In the genomic region with DNA sequence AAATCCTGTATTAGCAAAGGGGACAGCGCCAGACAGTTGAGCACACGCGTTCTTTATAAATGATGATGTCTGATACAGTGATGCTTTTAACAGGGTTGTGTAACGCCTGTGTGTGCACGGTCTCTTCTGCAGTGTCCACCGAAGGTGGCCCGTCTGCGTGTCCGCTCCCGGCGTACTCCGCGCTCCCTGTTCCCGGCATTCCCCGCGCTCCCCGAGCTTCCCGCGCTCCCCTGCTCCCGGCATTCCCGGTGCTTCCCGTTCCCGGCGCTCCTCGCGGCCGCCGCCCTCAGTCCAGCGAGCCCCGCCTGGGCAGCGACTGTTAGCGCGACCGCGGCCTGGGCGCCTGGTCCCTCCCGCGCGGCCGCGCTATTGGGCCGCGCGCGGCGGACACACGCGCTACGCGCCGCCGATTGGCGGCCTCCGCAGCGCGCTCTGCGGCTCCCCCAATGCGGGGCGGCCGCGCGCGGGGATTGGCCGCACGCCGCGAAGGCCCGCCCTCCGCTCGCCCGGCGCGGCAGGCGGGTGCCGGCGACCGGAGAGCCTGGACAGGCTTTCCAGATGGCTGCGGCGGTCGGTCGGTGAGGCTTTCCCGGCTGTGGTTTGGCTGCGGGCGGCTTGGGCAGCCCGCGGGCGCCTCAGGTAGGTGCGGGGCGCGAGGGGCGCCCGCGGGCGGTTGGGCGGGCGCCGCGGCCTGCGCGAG, we compare ENCODE assay signal across 1 cellular context.
A peak's percentile ranks its signal among the peaks of the same experiment; 100 is the strongest.
TF ChIP-seq lines count a peak whose summit lies in the region.

A gene (plus strand): TSS at position 497 of the 700 bp plus-strand sequence. CDS start 5,723 bp downstream, outside the sequence.

TF ChIP-seq in HepG2, 621 proteins besides CTCF, POLR2A, EP300 and RAD21 (continued from another document and continues in another):
- TF ChIP-seq, protein P1, sequence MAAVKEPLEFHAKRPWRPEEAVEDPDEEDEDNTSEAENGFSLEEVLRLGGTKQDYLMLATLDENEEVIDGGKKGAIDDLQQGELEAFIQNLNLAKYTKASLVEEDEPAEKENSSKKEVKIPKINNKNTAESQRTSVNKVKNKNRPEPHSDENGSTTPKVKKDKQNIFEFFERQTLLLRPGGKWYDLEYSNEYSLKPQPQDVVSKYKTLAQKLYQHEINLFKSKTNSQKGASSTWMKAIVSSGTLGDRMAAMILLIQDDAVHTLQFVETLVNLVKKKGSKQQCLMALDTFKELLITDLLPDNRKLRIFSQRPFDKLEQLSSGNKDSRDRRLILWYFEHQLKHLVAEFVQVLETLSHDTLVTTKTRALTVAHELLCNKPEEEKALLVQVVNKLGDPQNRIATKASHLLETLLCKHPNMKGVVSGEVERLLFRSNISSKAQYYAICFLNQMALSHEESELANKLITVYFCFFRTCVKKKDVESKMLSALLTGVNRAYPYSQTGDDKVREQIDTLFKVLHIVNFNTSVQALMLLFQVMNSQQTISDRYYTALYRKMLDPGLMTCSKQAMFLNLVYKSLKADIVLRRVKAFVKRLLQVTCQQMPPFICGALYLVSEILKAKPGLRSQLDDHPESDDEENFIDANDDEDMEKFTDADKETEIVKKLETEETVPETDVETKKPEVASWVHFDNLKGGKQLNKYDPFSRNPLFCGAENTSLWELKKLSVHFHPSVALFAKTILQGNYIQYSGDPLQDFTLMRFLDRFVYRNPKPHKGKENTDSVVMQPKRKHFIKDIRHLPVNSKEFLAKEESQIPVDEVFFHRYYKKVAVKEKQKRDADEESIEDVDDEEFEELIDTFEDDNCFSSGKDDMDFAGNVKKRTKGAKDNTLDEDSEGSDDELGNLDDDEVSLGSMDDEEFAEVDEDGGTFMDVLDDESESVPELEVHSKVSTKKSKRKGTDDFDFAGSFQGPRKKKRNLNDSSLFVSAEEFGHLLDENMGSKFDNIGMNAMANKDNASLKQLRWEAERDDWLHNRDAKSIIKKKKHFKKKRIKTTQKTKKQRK (IDR thresholded peaks at IDR 0.05; ENCODE audit: low read length), result no peak
- TF ChIP-seq HNRNPLL (IDR thresholded peaks at IDR 0.05; ENCODE audit: low read depth, low read length, poor library complexity, severe bottlenecking), result peak; percentile 92
- peak; percentile 91 for TF ChIP-seq ZNF430 (CRISPR knock-in tag; IDR thresholded peaks at IDR 0.05)
- TF ChIP-seq, protein P2, sequence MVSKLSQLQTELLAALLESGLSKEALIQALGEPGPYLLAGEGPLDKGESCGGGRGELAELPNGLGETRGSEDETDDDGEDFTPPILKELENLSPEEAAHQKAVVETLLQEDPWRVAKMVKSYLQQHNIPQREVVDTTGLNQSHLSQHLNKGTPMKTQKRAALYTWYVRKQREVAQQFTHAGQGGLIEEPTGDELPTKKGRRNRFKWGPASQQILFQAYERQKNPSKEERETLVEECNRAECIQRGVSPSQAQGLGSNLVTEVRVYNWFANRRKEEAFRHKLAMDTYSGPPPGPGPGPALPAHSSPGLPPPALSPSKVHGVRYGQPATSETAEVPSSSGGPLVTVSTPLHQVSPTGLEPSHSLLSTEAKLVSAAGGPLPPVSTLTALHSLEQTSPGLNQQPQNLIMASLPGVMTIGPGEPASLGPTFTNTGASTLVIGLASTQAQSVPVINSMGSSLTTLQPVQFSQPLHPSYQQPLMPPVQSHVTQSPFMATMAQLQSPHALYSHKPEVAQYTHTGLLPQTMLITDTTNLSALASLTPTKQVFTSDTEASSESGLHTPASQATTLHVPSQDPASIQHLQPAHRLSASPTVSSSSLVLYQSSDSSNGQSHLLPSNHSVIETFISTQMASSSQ (IDR thresholded peaks at IDR 0.05; ENCODE audit: low read depth), result no peak
- TF ChIP-seq, protein P2 (CRISPR knock-in tag; IDR thresholded peaks at IDR 0.05; ENCODE audit: borderline replicate concordance), result peak; percentile 70
- TF ChIP-seq CREM (IDR thresholded peaks at IDR 0.05), result peak; percentile 57
- no peak for TF ChIP-seq CREM (CRISPR knock-in tag; IDR thresholded peaks at IDR 0.05)
- peak; percentile 68; the same call in 1 of the 2 replicates for TF ChIP-seq NFKB2 (CRISPR knock-in tag; IDR thresholded peaks at IDR 0.05; ENCODE audit: borderline replicate concordance)
- TF ChIP-seq ZNF546 (CRISPR knock-in tag; conservative IDR thresholded peaks at IDR 0.05), result no peak
- TF ChIP-seq, protein P3, sequence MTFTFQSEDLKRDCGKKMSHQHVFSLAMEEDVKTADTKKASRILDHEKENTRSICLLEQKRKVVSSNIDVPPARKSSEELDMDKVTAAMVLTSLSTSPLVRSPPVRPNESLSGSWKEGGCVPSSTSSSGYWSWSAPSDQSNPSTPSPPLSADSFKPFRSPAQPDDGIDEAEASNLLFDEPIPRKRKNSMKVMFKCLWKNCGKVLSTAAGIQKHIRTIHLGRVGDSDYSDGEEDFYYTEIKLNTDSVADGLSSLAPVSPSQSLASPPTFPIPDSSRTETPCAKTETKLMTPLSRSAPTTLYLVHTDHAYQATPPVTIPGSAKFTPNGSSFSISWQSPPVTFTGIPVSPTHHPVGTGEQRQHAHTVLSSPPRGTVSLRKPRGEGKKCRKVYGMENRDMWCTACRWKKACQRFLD (CRISPR knock-in tag; IDR thresholded peaks at IDR 0.05; ENCODE audit: borderline replicate concordance), result 0 out of 2 replicates have a peak, but pooled peaks have one; percentile 56
- TF ChIP-seq RXRA (CRISPR knock-in tag; IDR thresholded peaks at IDR 0.05), result peak; percentile 73
- peak; percentile 90 for TF ChIP-seq ZFX (CRISPR knock-in tag; IDR thresholded peaks at IDR 0.05; ENCODE audit: low read depth)
- peak; percentile 56; the same call in 1 of the 2 replicates for TF ChIP-seq NFKBIZ (CRISPR knock-in tag; IDR thresholded peaks at IDR 0.05)
- peak; percentile 50 for TF ChIP-seq SKI (IDR thresholded peaks at IDR 0.05; ENCODE audit: partially characterized antibody)
- TF ChIP-seq ZNF33B (CRISPR knock-in tag; IDR thresholded peaks at IDR 0.05), result no peak
- no peak for TF ChIP-seq ZNF720 (CRISPR knock-in tag; IDR thresholded peaks at IDR 0.05)
- TF ChIP-seq, protein P4, sequence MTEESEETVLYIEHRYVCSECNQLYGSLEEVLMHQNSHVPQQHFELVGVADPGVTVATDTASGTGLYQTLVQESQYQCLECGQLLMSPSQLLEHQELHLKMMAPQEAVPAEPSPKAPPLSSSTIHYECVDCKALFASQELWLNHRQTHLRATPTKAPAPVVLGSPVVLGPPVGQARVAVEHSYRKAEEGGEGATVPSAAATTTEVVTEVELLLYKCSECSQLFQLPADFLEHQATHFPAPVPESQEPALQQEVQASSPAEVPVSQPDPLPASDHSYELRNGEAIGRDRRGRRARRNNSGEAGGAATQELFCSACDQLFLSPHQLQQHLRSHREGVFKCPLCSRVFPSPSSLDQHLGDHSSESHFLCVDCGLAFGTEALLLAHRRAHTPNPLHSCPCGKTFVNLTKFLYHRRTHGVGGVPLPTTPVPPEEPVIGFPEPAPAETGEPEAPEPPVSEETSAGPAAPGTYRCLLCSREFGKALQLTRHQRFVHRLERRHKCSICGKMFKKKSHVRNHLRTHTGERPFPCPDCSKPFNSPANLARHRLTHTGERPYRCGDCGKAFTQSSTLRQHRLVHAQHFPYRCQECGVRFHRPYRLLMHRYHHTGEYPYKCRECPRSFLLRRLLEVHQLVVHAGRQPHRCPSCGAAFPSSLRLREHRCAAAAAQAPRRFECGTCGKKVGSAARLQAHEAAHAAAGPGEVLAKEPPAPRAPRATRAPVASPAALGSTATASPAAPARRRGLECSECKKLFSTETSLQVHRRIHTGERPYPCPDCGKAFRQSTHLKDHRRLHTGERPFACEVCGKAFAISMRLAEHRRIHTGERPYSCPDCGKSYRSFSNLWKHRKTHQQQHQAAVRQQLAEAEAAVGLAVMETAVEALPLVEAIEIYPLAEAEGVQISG (CRISPR knock-in tag; IDR thresholded peaks at IDR 0.05), result peak; percentile 96
- TF ChIP-seq, protein P5, sequence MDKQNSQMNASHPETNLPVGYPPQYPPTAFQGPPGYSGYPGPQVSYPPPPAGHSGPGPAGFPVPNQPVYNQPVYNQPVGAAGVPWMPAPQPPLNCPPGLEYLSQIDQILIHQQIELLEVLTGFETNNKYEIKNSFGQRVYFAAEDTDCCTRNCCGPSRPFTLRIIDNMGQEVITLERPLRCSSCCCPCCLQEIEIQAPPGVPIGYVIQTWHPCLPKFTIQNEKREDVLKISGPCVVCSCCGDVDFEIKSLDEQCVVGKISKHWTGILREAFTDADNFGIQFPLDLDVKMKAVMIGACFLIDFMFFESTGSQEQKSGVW (CRISPR knock-in tag; IDR thresholded peaks at IDR 0.05; ENCODE audit: borderline replicate concordance), result no peak
- TF ChIP-seq, protein P6, sequence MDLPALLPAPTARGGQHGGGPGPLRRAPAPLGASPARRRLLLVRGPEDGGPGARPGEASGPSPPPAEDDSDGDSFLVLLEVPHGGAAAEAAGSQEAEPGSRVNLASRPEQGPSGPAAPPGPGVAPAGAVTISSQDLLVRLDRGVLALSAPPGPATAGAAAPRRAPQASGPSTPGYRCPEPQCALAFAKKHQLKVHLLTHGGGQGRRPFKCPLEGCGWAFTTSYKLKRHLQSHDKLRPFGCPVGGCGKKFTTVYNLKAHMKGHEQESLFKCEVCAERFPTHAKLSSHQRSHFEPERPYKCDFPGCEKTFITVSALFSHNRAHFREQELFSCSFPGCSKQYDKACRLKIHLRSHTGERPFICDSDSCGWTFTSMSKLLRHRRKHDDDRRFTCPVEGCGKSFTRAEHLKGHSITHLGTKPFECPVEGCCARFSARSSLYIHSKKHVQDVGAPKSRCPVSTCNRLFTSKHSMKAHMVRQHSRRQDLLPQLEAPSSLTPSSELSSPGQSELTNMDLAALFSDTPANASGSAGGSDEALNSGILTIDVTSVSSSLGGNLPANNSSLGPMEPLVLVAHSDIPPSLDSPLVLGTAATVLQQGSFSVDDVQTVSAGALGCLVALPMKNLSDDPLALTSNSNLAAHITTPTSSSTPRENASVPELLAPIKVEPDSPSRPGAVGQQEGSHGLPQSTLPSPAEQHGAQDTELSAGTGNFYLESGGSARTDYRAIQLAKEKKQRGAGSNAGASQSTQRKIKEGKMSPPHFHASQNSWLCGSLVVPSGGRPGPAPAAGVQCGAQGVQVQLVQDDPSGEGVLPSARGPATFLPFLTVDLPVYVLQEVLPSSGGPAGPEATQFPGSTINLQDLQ (CRISPR knock-in tag; IDR thresholded peaks at IDR 0.05), result no peak
- TF ChIP-seq IRX3 (CRISPR knock-in tag; IDR thresholded peaks at IDR 0.05; ENCODE audit: borderline replicate concordance, low read depth), result peak; percentile 72
- TF ChIP-seq RFXANK (CRISPR knock-in tag; IDR thresholded peaks at IDR 0.05), result no peak
- TF ChIP-seq SRSF4 (IDR thresholded peaks at IDR 0.05; ENCODE audit: low read depth, low read length, poor library complexity, severe bottlenecking), result no peak
- no peak for TF ChIP-seq ZNF333 (CRISPR knock-in tag; IDR thresholded peaks at IDR 0.05; ENCODE audit: borderline replicate concordance)
- TF ChIP-seq, protein P7, sequence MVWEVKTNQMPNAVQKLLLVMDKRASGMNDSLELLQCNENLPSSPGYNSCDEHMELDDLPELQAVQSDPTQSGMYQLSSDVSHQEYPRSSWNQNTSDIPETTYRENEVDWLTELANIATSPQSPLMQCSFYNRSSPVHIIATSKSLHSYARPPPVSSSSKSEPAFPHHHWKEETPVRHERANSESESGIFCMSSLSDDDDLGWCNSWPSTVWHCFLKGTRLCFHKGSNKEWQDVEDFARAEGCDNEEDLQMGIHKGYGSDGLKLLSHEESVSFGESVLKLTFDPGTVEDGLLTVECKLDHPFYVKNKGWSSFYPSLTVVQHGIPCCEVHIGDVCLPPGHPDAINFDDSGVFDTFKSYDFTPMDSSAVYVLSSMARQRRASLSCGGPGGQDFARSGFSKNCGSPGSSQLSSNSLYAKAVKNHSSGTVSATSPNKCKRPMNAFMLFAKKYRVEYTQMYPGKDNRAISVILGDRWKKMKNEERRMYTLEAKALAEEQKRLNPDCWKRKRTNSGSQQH (CRISPR knock-in tag; IDR thresholded peaks at IDR 0.05; ENCODE audit: low read depth), result no peak; the same call in 1 of the 2 replicates
- peak; percentile 84 for TF ChIP-seq HDAC2 (CRISPR knock-in tag; IDR thresholded peaks at IDR 0.05)
- peak; percentile 55; the same call in 1 of the 2 replicates for TF ChIP-seq RARA (CRISPR knock-in tag; IDR thresholded peaks at IDR 0.05)
- TF ChIP-seq ATF7-NPFF (CRISPR knock-in tag; IDR thresholded peaks at IDR 0.05; ENCODE audit: low read depth), result peak; percentile 97; the same call in 1 of the 2 replicates
- peak; percentile 90; the same call in 1 of the 2 replicates for TF ChIP-seq CENPT (CRISPR knock-in tag; IDR thresholded peaks at IDR 0.05; ENCODE audit: low read depth)
- TF ChIP-seq, protein P8, sequence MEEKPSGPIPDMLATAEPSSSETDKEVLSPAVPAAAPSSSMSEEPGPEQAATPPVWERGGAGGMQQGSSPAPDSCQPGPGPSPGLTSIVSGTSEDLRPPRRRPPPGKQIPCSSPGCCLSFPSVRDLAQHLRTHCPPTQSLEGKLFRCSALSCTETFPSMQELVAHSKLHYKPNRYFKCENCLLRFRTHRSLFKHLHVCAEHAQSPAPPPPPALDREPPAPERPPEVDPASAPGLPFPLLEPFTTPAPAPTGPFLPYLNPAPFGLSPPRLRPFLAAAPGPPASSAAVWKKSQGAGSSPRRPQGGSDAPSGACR (CRISPR knock-in tag; IDR thresholded peaks at IDR 0.05), result no peak
- TF ChIP-seq SALL2 (CRISPR knock-in tag; IDR thresholded peaks at IDR 0.05), result 0 out of 2 replicates have a peak, but pooled peaks have one; percentile 54
- 0 out of 2 replicates have a peak, but pooled peaks have one; percentile 67 for TF ChIP-seq MEIS2 (CRISPR knock-in tag; IDR thresholded peaks at IDR 0.05)
- no peak for TF ChIP-seq MEF2D (CRISPR knock-in tag; IDR thresholded peaks at IDR 0.05)
- TF ChIP-seq ZSCAN25 (CRISPR knock-in tag; IDR thresholded peaks at IDR 0.05), result 0 out of 2 replicates have a peak, but pooled peaks have one; percentile 44
- peak; percentile 49; the same call in 1 of the 2 replicates for TF ChIP-seq SIN3B (IDR thresholded peaks at IDR 0.05; ENCODE audit: low read length)
- TF ChIP-seq ZNF547 (CRISPR knock-in tag; IDR thresholded peaks at IDR 0.05), result no peak; the same call in 1 of the 2 replicates
- TF ChIP-seq GABPA (IDR thresholded peaks at IDR 0.05; ENCODE audit: low read depth, low read length), result peak; percentile 66
- TF ChIP-seq GABPA (CRISPR knock-in tag; IDR thresholded peaks at IDR 0.05; ENCODE audit: low read depth), result peak; percentile 82
- TF ChIP-seq ZNF614 (CRISPR knock-in tag; IDR thresholded peaks at IDR 0.05; ENCODE audit: borderline replicate concordance), result peak; percentile 59; the same call in 1 of the 2 replicates
- TF ChIP-seq BRCA1 (CRISPR knock-in tag; IDR thresholded peaks at IDR 0.05), result no peak
- TF ChIP-seq GABPB1 (CRISPR knock-in tag; IDR thresholded peaks at IDR 0.05), result peak; percentile 92
- TF ChIP-seq ZNF607 (CRISPR knock-in tag; IDR thresholded peaks at IDR 0.05; ENCODE audit: borderline replicate concordance), result peak; percentile 66
- TF ChIP-seq PCBP1 (IDR thresholded peaks at IDR 0.05; ENCODE audit: borderline replicate concordance, low read depth, low read length), result no peak
- no peak for TF ChIP-seq NCOA1 (CRISPR knock-in tag; IDR thresholded peaks at IDR 0.05)
- no peak for TF ChIP-seq MEIS1 (CRISPR knock-in tag; IDR thresholded peaks at IDR 0.05; ENCODE audit: borderline replicate concordance)
